In the genomic region with DNA sequence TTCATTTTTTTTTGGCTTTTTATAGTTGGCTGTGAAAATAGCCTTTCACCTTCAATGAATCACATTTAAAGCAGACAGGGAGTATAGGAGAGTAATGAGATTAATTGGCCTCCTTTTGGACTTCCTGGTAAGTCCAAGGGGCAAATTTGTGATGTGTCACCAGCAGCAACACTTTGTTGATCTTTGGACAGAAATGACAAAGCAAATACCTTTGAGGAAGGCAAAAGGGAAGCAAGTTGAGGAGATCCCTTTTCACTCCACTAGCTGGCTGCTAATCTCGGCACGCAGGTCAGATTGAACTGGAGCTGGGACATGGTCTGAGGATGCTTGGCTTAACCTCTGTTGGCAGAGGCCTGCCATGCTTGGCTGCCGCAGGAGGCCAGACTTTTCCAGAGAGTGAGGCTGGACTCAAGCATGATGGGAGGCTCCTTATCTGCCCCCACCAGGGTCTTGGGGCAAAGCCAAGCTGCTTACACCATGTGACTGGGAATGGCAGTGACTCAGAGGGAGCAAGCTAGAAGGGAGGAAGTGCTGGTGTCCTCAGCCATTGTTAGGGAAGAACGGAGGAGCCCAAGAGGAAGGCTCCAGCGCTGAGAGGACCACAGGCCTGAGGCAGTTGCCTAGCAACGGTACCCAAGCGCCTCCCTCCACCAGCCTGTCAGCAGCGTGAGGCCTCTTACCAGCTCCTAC, we compare ENCODE assay signal across 1 cellular context.
TF ChIP-seq lines count a peak whose summit lies in the region.

No MANE protein-coding gene starts in this region.

TF ChIP-seq in K562, 482 proteins besides CTCF, POLR2A, EP300 and RAD21 (continued from another document and continues in another):
- TF ChIP-seq, protein P1, sequence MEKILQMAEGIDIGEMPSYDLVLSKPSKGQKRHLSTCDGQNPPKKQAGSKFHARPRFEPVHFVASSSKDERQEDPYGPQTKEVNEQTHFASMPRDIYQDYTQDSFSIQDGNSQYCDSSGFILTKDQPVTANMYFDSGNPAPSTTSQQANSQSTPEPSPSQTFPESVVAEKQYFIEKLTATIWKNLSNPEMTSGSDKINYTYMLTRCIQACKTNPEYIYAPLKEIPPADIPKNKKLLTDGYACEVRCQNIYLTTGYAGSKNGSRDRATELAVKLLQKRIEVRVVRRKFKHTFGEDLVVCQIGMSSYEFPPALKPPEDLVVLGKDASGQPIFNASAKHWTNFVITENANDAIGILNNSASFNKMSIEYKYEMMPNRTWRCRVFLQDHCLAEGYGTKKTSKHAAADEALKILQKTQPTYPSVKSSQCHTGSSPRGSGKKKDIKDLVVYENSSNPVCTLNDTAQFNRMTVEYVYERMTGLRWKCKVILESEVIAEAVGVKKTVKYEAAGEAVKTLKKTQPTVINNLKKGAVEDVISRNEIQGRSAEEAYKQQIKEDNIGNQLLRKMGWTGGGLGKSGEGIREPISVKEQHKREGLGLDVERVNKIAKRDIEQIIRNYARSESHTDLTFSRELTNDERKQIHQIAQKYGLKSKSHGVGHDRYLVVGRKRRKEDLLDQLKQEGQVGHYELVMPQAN (IDR thresholded peaks at IDR 0.05; ENCODE audit: borderline replicate concordance): no peak
- TF ChIP-seq, protein P2, sequence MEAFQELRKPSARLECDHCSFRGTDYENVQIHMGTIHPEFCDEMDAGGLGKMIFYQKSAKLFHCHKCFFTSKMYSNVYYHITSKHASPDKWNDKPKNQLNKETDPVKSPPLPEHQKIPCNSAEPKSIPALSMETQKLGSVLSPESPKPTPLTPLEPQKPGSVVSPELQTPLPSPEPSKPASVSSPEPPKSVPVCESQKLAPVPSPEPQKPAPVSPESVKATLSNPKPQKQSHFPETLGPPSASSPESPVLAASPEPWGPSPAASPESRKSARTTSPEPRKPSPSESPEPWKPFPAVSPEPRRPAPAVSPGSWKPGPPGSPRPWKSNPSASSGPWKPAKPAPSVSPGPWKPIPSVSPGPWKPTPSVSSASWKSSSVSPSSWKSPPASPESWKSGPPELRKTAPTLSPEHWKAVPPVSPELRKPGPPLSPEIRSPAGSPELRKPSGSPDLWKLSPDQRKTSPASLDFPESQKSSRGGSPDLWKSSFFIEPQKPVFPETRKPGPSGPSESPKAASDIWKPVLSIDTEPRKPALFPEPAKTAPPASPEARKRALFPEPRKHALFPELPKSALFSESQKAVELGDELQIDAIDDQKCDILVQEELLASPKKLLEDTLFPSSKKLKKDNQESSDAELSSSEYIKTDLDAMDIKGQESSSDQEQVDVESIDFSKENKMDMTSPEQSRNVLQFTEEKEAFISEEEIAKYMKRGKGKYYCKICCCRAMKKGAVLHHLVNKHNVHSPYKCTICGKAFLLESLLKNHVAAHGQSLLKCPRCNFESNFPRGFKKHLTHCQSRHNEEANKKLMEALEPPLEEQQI (IDR thresholded peaks at IDR 0.05): no peak
- TF ChIP-seq ERF (CRISPR knock-in tag; IDR thresholded peaks at IDR 0.05): no peak
- TF ChIP-seq BRD9 (IDR thresholded peaks at IDR 0.05; ENCODE audit: low read depth, partially characterized antibody): no peak
- TF ChIP-seq, protein P3, sequence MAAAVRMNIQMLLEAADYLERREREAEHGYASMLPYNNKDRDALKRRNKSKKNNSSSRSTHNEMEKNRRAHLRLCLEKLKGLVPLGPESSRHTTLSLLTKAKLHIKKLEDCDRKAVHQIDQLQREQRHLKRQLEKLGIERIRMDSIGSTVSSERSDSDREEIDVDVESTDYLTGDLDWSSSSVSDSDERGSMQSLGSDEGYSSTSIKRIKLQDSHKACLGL (CRISPR knock-in tag; IDR thresholded peaks at IDR 0.05; ENCODE audit: borderline replicate concordance, poor library complexity, severe bottlenecking): no peak
- no peak for TF ChIP-seq ZNF354B (CRISPR knock-in tag; IDR thresholded peaks at IDR 0.05)
- no peak for TF ChIP-seq NFE2L1 (tag; IDR thresholded peaks at IDR 0.05; ENCODE audit: borderline replicate concordance, low read depth)
- TF ChIP-seq MAFF (IDR thresholded peaks at IDR 0.05; ENCODE audit: low read length): peak; percentile 42; the same call in 1 of the 2 replicates
- peak; percentile 48; the same call in 1 of the 2 replicates for TF ChIP-seq SMARCC2 (IDR thresholded peaks at IDR 0.05; ENCODE audit: low read depth)
- TF ChIP-seq ZNF282 (CRISPR knock-in tag; IDR thresholded peaks at IDR 0.05): no peak
- no peak for TF ChIP-seq TAF7 (tag; IDR thresholded peaks at IDR 0.05)
- no peak for TF ChIP-seq DIDO1 (tag; IDR thresholded peaks at IDR 0.05; ENCODE audit: low read depth)
- no peak for TF ChIP-seq CREB1 (IDR thresholded peaks at IDR 0.05)
- no peak for TF ChIP-seq CREB1 (CRISPR knock-in tag; IDR thresholded peaks at IDR 0.05)
- TF ChIP-seq, protein P4, sequence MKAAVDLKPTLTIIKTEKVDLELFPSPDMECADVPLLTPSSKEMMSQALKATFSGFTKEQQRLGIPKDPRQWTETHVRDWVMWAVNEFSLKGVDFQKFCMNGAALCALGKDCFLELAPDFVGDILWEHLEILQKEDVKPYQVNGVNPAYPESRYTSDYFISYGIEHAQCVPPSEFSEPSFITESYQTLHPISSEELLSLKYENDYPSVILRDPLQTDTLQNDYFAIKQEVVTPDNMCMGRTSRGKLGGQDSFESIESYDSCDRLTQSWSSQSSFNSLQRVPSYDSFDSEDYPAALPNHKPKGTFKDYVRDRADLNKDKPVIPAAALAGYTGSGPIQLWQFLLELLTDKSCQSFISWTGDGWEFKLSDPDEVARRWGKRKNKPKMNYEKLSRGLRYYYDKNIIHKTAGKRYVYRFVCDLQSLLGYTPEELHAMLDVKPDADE (conservative IDR thresholded peaks at IDR 0.05; ENCODE audit: control insufficient read depth, low read depth, low read length): no peak
- TF ChIP-seq ZSCAN32 (CRISPR knock-in tag; IDR thresholded peaks at IDR 0.05): no peak
- no peak for TF ChIP-seq CC2D1A (IDR thresholded peaks at IDR 0.05)
- TF ChIP-seq RFX5 (IDR thresholded peaks at IDR 0.05; ENCODE audit: low read depth, low read length): no peak
- no peak for TF ChIP-seq RB1 (IDR thresholded peaks at IDR 0.05; ENCODE audit: low read depth)
- no peak for TF ChIP-seq FOXK1 (CRISPR knock-in tag; IDR thresholded peaks at IDR 0.05; ENCODE audit: borderline replicate concordance)
- no peak for TF ChIP-seq PTRF (tag; IDR thresholded peaks at IDR 0.05)
- TF ChIP-seq NCOR1 (IDR thresholded peaks at IDR 0.05): peak; percentile 26; the same call in 1 of the 2 replicates
- no peak; the same call in 1 of the 2 replicates for TF ChIP-seq POLR2AphosphoS5 (IDR thresholded peaks at IDR 0.05; ENCODE audit: control insufficient read depth, insufficient read depth, low read depth, low read length)
- TF ChIP-seq ZBTB1 (CRISPR knock-in tag; IDR thresholded peaks at IDR 0.05; ENCODE audit: borderline replicate concordance, low read depth): no peak
- no peak for TF ChIP-seq RBBP5 (IDR thresholded peaks at IDR 0.05; ENCODE audit: borderline replicate concordance, insufficient read depth, low read length, poor library complexity, severe bottlenecking)
- no peak for TF ChIP-seq NR3C1 (CRISPR knock-in tag; IDR thresholded peaks at IDR 0.05)
- TF ChIP-seq NR4A1 (CRISPR knock-in tag; IDR thresholded peaks at IDR 0.05): no peak
- 0 out of 2 replicates have a peak, but pooled peaks have one; percentile 65 for TF ChIP-seq NR4A1 (tag; IDR thresholded peaks at IDR 0.05)
- peak; percentile 62 for TF ChIP-seq CBFA2T2 (conservative IDR thresholded peaks at IDR 0.05)
- TF ChIP-seq, protein P5, sequence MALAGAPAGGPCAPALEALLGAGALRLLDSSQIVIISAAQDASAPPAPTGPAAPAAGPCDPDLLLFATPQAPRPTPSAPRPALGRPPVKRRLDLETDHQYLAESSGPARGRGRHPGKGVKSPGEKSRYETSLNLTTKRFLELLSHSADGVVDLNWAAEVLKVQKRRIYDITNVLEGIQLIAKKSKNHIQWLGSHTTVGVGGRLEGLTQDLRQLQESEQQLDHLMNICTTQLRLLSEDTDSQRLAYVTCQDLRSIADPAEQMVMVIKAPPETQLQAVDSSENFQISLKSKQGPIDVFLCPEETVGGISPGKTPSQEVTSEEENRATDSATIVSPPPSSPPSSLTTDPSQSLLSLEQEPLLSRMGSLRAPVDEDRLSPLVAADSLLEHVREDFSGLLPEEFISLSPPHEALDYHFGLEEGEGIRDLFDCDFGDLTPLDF (CRISPR knock-in tag; IDR thresholded peaks at IDR 0.05): no peak
- TF ChIP-seq, protein P6, sequence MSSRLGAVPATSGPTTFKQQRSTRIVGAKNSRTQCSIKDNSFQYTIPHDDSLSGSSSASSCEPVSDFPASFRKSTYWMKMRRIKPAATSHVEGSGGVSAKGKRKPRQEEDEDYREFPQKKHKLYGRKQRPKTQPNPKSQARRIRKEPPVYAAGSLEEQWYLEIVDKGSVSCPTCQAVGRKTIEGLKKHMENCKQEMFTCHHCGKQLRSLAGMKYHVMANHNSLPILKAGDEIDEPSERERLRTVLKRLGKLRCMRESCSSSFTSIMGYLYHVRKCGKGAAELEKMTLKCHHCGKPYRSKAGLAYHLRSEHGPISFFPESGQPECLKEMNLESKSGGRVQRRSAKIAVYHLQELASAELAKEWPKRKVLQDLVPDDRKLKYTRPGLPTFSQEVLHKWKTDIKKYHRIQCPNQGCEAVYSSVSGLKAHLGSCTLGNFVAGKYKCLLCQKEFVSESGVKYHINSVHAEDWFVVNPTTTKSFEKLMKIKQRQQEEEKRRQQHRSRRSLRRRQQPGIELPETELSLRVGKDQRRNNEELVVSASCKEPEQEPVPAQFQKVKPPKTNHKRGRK (tag; IDR thresholded peaks at IDR 0.05): no peak
- TF ChIP-seq TFAM (CRISPR knock-in tag; conservative IDR thresholded peaks at IDR 0.05): no peak
- TF ChIP-seq, protein P7, sequence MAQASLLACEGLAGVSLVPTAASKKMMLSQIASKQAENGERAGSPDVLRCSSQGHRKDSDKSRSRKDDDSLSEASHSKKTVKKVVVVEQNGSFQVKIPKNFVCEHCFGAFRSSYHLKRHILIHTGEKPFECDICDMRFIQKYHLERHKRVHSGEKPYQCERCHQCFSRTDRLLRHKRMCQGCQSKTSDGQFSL (CRISPR knock-in tag; IDR thresholded peaks at IDR 0.05): no peak
- TF ChIP-seq, protein P7 (tag; IDR thresholded peaks at IDR 0.05): no peak
- TF ChIP-seq ZNF253 (CRISPR knock-in tag; conservative IDR thresholded peaks at IDR 0.05): no peak
- no peak for TF ChIP-seq ZNF431 (CRISPR knock-in tag; IDR thresholded peaks at IDR 0.05)
- no peak for TF ChIP-seq ZNF3 (CRISPR knock-in tag; IDR thresholded peaks at IDR 0.05)
- TF ChIP-seq ZNF140 (CRISPR knock-in tag; IDR thresholded peaks at IDR 0.05): no peak
- TF ChIP-seq, protein P8, sequence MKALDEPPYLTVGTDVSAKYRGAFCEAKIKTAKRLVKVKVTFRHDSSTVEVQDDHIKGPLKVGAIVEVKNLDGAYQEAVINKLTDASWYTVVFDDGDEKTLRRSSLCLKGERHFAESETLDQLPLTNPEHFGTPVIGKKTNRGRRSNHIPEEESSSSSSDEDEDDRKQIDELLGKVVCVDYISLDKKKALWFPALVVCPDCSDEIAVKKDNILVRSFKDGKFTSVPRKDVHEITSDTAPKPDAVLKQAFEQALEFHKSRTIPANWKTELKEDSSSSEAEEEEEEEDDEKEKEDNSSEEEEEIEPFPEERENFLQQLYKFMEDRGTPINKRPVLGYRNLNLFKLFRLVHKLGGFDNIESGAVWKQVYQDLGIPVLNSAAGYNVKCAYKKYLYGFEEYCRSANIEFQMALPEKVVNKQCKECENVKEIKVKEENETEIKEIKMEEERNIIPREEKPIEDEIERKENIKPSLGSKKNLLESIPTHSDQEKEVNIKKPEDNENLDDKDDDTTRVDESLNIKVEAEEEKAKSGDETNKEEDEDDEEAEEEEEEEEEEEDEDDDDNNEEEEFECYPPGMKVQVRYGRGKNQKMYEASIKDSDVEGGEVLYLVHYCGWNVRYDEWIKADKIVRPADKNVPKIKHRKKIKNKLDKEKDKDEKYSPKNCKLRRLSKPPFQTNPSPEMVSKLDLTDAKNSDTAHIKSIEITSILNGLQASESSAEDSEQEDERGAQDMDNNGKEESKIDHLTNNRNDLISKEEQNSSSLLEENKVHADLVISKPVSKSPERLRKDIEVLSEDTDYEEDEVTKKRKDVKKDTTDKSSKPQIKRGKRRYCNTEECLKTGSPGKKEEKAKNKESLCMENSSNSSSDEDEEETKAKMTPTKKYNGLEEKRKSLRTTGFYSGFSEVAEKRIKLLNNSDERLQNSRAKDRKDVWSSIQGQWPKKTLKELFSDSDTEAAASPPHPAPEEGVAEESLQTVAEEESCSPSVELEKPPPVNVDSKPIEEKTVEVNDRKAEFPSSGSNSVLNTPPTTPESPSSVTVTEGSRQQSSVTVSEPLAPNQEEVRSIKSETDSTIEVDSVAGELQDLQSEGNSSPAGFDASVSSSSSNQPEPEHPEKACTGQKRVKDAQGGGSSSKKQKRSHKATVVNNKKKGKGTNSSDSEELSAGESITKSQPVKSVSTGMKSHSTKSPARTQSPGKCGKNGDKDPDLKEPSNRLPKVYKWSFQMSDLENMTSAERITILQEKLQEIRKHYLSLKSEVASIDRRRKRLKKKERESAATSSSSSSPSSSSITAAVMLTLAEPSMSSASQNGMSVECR (CRISPR knock-in tag; IDR thresholded peaks at IDR 0.05): no peak
- TF ChIP-seq IFI16 (CRISPR knock-in tag; IDR thresholded peaks at IDR 0.05): no peak
- TF ChIP-seq MECOM (CRISPR knock-in tag; IDR thresholded peaks at IDR 0.05): no peak
- TF ChIP-seq ZNF79 (CRISPR knock-in tag; IDR thresholded peaks at IDR 0.05; ENCODE audit: low read depth): no peak
- TF ChIP-seq, protein P9, sequence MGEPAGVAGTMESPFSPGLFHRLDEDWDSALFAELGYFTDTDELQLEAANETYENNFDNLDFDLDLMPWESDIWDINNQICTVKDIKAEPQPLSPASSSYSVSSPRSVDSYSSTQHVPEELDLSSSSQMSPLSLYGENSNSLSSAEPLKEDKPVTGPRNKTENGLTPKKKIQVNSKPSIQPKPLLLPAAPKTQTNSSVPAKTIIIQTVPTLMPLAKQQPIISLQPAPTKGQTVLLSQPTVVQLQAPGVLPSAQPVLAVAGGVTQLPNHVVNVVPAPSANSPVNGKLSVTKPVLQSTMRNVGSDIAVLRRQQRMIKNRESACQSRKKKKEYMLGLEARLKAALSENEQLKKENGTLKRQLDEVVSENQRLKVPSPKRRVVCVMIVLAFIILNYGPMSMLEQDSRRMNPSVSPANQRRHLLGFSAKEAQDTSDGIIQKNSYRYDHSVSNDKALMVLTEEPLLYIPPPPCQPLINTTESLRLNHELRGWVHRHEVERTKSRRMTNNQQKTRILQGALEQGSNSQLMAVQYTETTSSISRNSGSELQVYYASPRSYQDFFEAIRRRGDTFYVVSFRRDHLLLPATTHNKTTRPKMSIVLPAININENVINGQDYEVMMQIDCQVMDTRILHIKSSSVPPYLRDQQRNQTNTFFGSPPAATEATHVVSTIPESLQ (CRISPR knock-in tag; IDR thresholded peaks at IDR 0.05): no peak
- no peak for TF ChIP-seq CBFB (CRISPR knock-in tag; IDR thresholded peaks at IDR 0.05)
- TF ChIP-seq NR1H2 (CRISPR knock-in tag; IDR thresholded peaks at IDR 0.05): no peak
- TF ChIP-seq HIVEP1 (CRISPR knock-in tag; IDR thresholded peaks at IDR 0.05): no peak
- peak; percentile 62 for TF ChIP-seq TAL1 (IDR thresholded peaks at IDR 0.05)
- no peak for TF ChIP-seq HDAC6 (IDR thresholded peaks at IDR 0.05; ENCODE audit: low read depth, low read length)
- no peak for TF ChIP-seq KLF6 (CRISPR knock-in tag; IDR thresholded peaks at IDR 0.05; ENCODE audit: borderline replicate concordance)
- no peak for TF ChIP-seq ZNF408 (CRISPR knock-in tag; IDR thresholded peaks at IDR 0.05; ENCODE audit: low read depth)
- no peak for TF ChIP-seq EGR1 (conservative IDR thresholded peaks at IDR 0.05)
- TF ChIP-seq MXI1 (IDR thresholded peaks at IDR 0.05; ENCODE audit: low read depth, low read length): no peak
- TF ChIP-seq LCOR (CRISPR knock-in tag; IDR thresholded peaks at IDR 0.05): no peak
- TF ChIP-seq PML (IDR thresholded peaks at IDR 0.05; ENCODE audit: low read length): no peak
